8 cellular contexts compared by ENCODE assay signal in genomic region chr4:89469930-89470375, GRCh38.
DNase-seq lines count a peak whose midpoint lies in the region; ATAC-seq and FAIRE-seq lines count a peak whose summit lies in the region.

No MANE protein-coding gene starts in this region.

- H3K4me3 Mint-ChIP-seq in activated CD4-positive, alpha-beta memory T cell treated with anti-CD3 and anti-CD28 coated beads, Interleukin-2, amount 10 ng/mL, durations not matched to agents 7 days and 5 days: peak overlapping the region; percentile 35

- no peaks in the 10 kb centered on the region for H3K36me3 Mint-ChIP-seq in activated CD4-positive, alpha-beta memory T cell treated with anti-CD3 and anti-CD28 coated beads, Interleukin-2, amount 10 ng/mL, durations not matched to agents 7 days and 5 days (ENCODE audit: low read depth)

- CTCF ChIA-PET in activated CD4-positive, alpha-beta memory T cell treated with anti-CD3 and anti-CD28 coated beads, Interleukin-2, amount 10 ng/mL, durations not matched to agents 7 days and 5 days (lab: Charles Lee): interaction anchor here (1.2 to 1.9 kb wide), 3 partner anchors 171 to 244 kb away, joined by 3 to 7 read pairs (median 6); no protein-coding TSS in a partner anchor

- H3K9me3 Mint-ChIP-seq in activated CD4-positive, alpha-beta memory T cell treated with anti-CD3 and anti-CD28 coated beads, Interleukin-2, amount 10 ng/mL, durations not matched to agents 7 days and 5 days: no peaks in the 10 kb centered on the region

- intact Hi-C loops in left ventricle myocardium superior (cut with micrococcal nuclease): no loop called here

- POLR2A ChIA-PET in activated CD4-positive, alpha-beta memory T cell treated with anti-CD3 and anti-CD28 coated beads, Interleukin-2, amount 10 ng/mL, durations not matched to agents 7 days and 5 days (lab: Charles Lee): interaction anchor here (1.1 to 1.7 kb wide), 5 partner anchors 16 to 358 kb away, joined by 3 to 6 read pairs (median 4); partner anchors contain the start of genes GPRIN3 and TIGD2

- ATAC-seq in GM19438 (IDR thresholded peaks at IDR 0.05; ENCODE audit: low read depth, unreplicated experiment) (peak; percentile 62), HG03457 (IDR thresholded peaks at IDR 0.05; ENCODE audit: unreplicated experiment) (peak; percentile 86), left ventricle myocardium superior (peak; percentile 34)

- peaks cover 23% of the 10 kb centered on the region for H3K4me1 Mint-ChIP-seq in activated CD4-positive, alpha-beta memory T cell treated with anti-CD3 and anti-CD28 coated beads, Interleukin-2, amount 10 ng/mL, durations not matched to agents 7 days and 5 days

- DNase-seq in Ammon's horn (ENCODE audit: low spot score) (peak; percentile 56), left ventricle myocardium superior (no peak), urothelium cell line (ENCODE audit: low spot score) (peak; percentile 54), NCI-H146 treated with DMSO at 0.1 percent for 48 hours (lab: John Stamatoyannopoulos, UW; ENCODE audit: unreplicated experiment) (no peak)
- DNase-seq in activated CD4-positive, alpha-beta memory T cell treated with anti-CD3 and anti-CD28 coated beads, Interleukin-2, amount 10 ng/mL, durations not matched to agents 7 days and 5 days: peak; percentile 42
- no peak for DNase-seq in stimulated activated CD8-positive, alpha-beta memory T cell treated with anti-CD3 and anti-CD28 coated beads, Interleukin-4, amount 100 ng/mL, for 48 hours

- FAIRE-seq in urothelium cell line (lab: Jason Lieb, UNC): no peak

- no peaks in the 10 kb centered on the region for H3K27me3 Mint-ChIP-seq in activated CD4-positive, alpha-beta memory T cell treated with anti-CD3 and anti-CD28 coated beads, Interleukin-2, amount 10 ng/mL, durations not matched to agents 7 days and 5 days

- H3K27ac Mint-ChIP-seq in activated CD4-positive, alpha-beta memory T cell treated with anti-CD3 and anti-CD28 coated beads, Interleukin-2, amount 10 ng/mL, durations not matched to agents 7 days and 5 days: peak overlapping the region; percentile 69

Comparison
In these comparisons a context has a peak if more than half of its experiments do, and no peak if none do; other contexts are left out.
1. DNase-seq: peak in Ammon's horn (single experiment), activated CD4-positive, alpha-beta memory T cell treated with anti-CD3 and anti-CD28 coated beads, Interleukin-2, amount 10 ng/mL, durations not matched to agents 7 days and 5 days (single experiment) and urothelium cell line (single experiment); none in left ventricle myocardium superior (single experiment), stimulated activated CD8-positive, alpha-beta memory T cell treated with anti-CD3 and anti-CD28 coated beads, Interleukin-4, amount 100 ng/mL, for 48 hours (single experiment) and NCI-H146 treated with DMSO at 0.1 percent for 48 hours (single experiment).
2. ATAC-seq: peak in every context shown above with its lines; median percentile 86 in HG03457; 62 in GM19438; 34 in left ventricle myocardium superior.